ENCODE assay signal across 23 cellular contexts in the genomic region with DNA sequence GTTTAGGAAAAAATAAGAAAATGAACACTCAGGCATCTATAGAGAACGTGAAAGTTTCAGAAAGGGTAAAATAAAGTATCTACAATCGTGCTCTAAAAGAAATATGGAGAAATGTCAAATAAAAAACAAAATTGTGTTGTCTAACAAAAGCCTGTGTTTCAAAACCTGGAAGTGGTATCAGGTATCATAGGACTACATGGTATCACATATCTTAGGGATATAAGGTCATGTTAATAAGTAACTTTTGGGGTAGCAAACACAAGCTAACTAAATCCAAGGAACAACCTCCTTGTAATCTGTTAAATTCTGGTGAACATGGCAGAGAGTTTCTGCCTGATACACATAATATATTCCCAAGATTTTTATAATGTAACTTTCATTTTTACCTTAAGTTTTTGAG.
A peak's percentile ranks its signal among the peaks of the same experiment; 100 is the strongest.
DNase-seq lines count a peak whose midpoint lies in the region; ATAC-seq, FAIRE-seq and TF ChIP-seq lines count a peak whose summit lies in the region.
"Had no signal": no experiment of that assay in that cellular context is flagged by ENCODE, and none has a peak within 500 bp of the region (broad histone marks: within the 10 kb centered on the region; RNA-seq: fewer than 3 reads in every experiment).

No MANE protein-coding gene starts in this region.

- no TSS peak for BruUV-seq in HepG2 (replicated peaks; lab: Mats Ljungman, UMichigan)

- POLR2A ChIA-PET in HepG2 (lab: Yijun Ruan, JAX) = interaction anchor here (1.0 kb wide), 1 partner anchor 20 kb away, joined by 5 read pairs; no protein-coding TSS in a partner anchor

- intact Hi-C loops in HepG2 (cut with micrococcal nuclease; ENCODE audit: unreplicated experiment) = loop anchor here (1.0 kb wide), 1 partner anchor 21 kb away; no protein-coding TSS in a partner anchor
- intact Hi-C loops in activated naive CD4-positive, alpha-beta T cell treated with anti-CD3 and anti-CD28 coated beads for 36 hours (cut with micrococcal nuclease) = no loop called here

- TF ChIP-seq CTCF in RWPE2 (IDR thresholded peaks at IDR 0.05; ENCODE audit: poor library complexity, severe bottlenecking) (no peak), bronchial epithelial cell (IDR thresholded peaks at IDR 0.05; ENCODE audit: insufficient read depth, low read length, severe bottlenecking) (no peak), HepG2 (CRISPR knock-in tag; IDR thresholded peaks at IDR 0.05) (no peak)

- no peaks in the 10 kb centered on the region for H4K20me1 ChIP-seq in HepG2 (ENCODE audit: insufficient read depth, low read length)
- H4K20me1 ChIP-seq: BLaER1 treated with 17β-estradiol and CSF1 and Interleukin-3, amounts not matched to agents 10 nM and 100 nM had no signal

- H3K9me3 ChIP-seq in RWPE2 (ENCODE audit: severe bottlenecking) (no peaks in the 10 kb centered on the region), HepG2 (ENCODE audit: low read length) (no peaks in the 10 kb centered on the region)
- H3K9me3 ChIP-seq: A549; BLaER1 treated with 17β-estradiol and CSF1 and Interleukin-3, amounts not matched to agents 10 nM and 100 nM; Caco-2 had no signal

- CTCF ChIA-PET in HepG2 (lab: Yijun Ruan, JAX; ENCODE audit: low intra/inter-chr PET ratio, low total read pairs) = no interaction called here
- CTCF ChIA-PET in activated naive CD4-positive, alpha-beta T cell treated with anti-CD3 and anti-CD28 coated beads for 36 hours (lab: Charles Lee) = no interaction called here

- H3K27me3 ChIP-seq in RWPE2 (ENCODE audit: insufficient read depth, poor library complexity, severe bottlenecking) (no peaks in the 10 kb centered on the region), bronchial epithelial cell (ENCODE audit: control insufficient read depth, insufficient read depth, low read length) (no peaks in the 10 kb centered on the region), HepG2 (ENCODE audit: control insufficient read depth in 1 of 2, insufficient read depth in 2 of 2, low read length in 2 of 2) (no peaks in the 10 kb centered on the region)
- H3K27me3 ChIP-seq: BLaER1 treated with 17β-estradiol and CSF1 and Interleukin-3, amounts not matched to agents 10 nM and 100 nM had no signal

- H3K4me1 ChIP-seq in RWPE2 (ENCODE audit: insufficient read depth, poor library complexity, severe bottlenecking) (peaks cover 17% of the 10 kb centered on the region), HepG2 (ENCODE audit: insufficient read depth, low read length) (peaks cover 40% of the 10 kb centered on the region)
- H3K4me1 ChIP-seq: A549; BLaER1 treated with 17β-estradiol and CSF1 and Interleukin-3, amounts not matched to agents 10 nM and 100 nM; Caco-2 had no signal

- TF ChIP-seq RAD21 in HepG2 (CRISPR knock-in tag; IDR thresholded peaks at IDR 0.05) = no peak

- peak; percentile 33; the same call in 1 of the 3 replicates for ATAC-seq in RWPE2 (ENCODE audit: low read depth)
- peak; percentile 85 for ATAC-seq in HepG2
- ATAC-seq: A549; CD8-positive, alpha-beta T cell had no signal

- no peak overlapping the region for H3K27ac Mint-ChIP-seq in activated naive CD4-positive, alpha-beta T cell treated with anti-CD3 and anti-CD28 coated beads for 36 hours
- H3K27ac Mint-ChIP-seq: B cell; CD4-positive, alpha-beta T cell; CD8-positive, alpha-beta T cell had no signal

- H3K4me2 ChIP-seq in HepG2 (ENCODE audit: low read depth, low read length) = peak overlapping the region; percentile 27
- H3K4me2 ChIP-seq: A549; BLaER1 treated with 17β-estradiol and CSF1 and Interleukin-3, amounts not matched to agents 10 nM and 100 nM had no signal

- DNase-seq in RWPE2 (ENCODE audit: low spot score) = no peak
- DNase-seq in bronchial epithelial cell (ENCODE audit: low read depth) = peak; percentile 13
- DNase-seq in HepG2 (ENCODE audit: low spot score) = peak; percentile 47
- no peak for DNase-seq in activated naive CD4-positive, alpha-beta T cell treated with anti-CD3 and anti-CD28 coated beads for 36 hours
- no peak for DNase-seq in T-helper 2 cell
- no peak for DNase-seq in G401 (ENCODE audit: low spot score)
- no peak for DNase-seq in GDM1 (lab: John Stamatoyannopoulos, UW)
- DNase-seq: AML-193; Caco-2; Calu3; CD4-positive, alpha-beta T cell; CD8-positive, alpha-beta T cell; DMS79 treated with DMSO at 0.1 percent for 48 hours; GF-D8 had no signal

- H3K36me3 Mint-ChIP-seq in activated naive CD4-positive, alpha-beta T cell treated with anti-CD3 and anti-CD28 coated beads for 36 hours (ENCODE audit: low read depth) = no peaks in the 10 kb centered on the region
- H3K36me3 Mint-ChIP-seq: CD8-positive, alpha-beta T cell had no signal

- TF ChIP-seq EP300 in HepG2 (IDR thresholded peaks at IDR 0.05; ENCODE audit: low read depth in 2 of 2, low read length in 2 of 2) = no peak
- no peak for TF ChIP-seq EP300 in HepG2 (CRISPR knock-in tag; IDR thresholded peaks at IDR 0.05; ENCODE audit: borderline replicate concordance)

- H3K4me3 ChIP-seq in RWPE2 (ENCODE audit: severe bottlenecking) (no peak overlapping the region), bronchial epithelial cell (ENCODE audit: low read depth, low read length) (no peak overlapping the region), HepG2 (replicated peaks in 1 of 3; ENCODE audit: insufficient read depth in 1 of 3, low read depth in 2 of 3, low read length in 3 of 3) (no peak overlapping the region)
- H3K4me3 ChIP-seq: A549; BLaER1 treated with 17β-estradiol and CSF1 and Interleukin-3, amounts not matched to agents 10 nM and 100 nM had no signal

- FAIRE-seq in bronchial epithelial cell (lab: Jason Lieb, UNC) (no peak), islet of Langerhans (lab: Jason Lieb, UNC) (peak; percentile 9), HepG2 (lab: Jason Lieb, UNC) (no peak)
- FAIRE-seq: A549, D721Med, GM12891, GM19239 had no signal

- no peak overlapping the region for H2AFZ ChIP-seq in HepG2 (ENCODE audit: low read length)

- H3K36me3 ChIP-seq in RWPE2 (ENCODE audit: low read depth) (no peaks in the 10 kb centered on the region), bronchial epithelial cell (ENCODE audit: control insufficient read depth, insufficient read depth, low read length) (no peaks in the 10 kb centered on the region), HepG2 (replicated peaks in 1 of 2; ENCODE audit: control insufficient read depth in 1 of 2, insufficient read depth in 2 of 2, low read length in 2 of 2) (no peaks in the 10 kb centered on the region)
- H3K36me3 ChIP-seq: BLaER1 treated with 17β-estradiol and CSF1 and Interleukin-3, amounts not matched to agents 10 nM and 100 nM had no signal

- H3K4me1 Mint-ChIP-seq in activated naive CD4-positive, alpha-beta T cell treated with anti-CD3 and anti-CD28 coated beads for 36 hours (ENCODE audit: low read depth) = no peaks in the 10 kb centered on the region
- H3K4me1 Mint-ChIP-seq: B cell had no signal

- peaks cover 3% of the 10 kb centered on the region for H3K9me3 Mint-ChIP-seq in activated naive CD4-positive, alpha-beta T cell treated with anti-CD3 and anti-CD28 coated beads for 36 hours
- H3K9me3 Mint-ChIP-seq: CD4-positive, alpha-beta T cell; CD8-positive, alpha-beta T cell had no signal

- H3K27me3 Mint-ChIP-seq in activated naive CD4-positive, alpha-beta T cell treated with anti-CD3 and anti-CD28 coated beads for 36 hours (ENCODE audit: low read depth) = no peaks in the 10 kb centered on the region
- H3K27me3 Mint-ChIP-seq: B cell; CD4-positive, alpha-beta T cell had no signal

- no peaks in the 10 kb centered on the region for H3K79me2 ChIP-seq in HepG2 (ENCODE audit: insufficient read depth, low read length)

- TF ChIP-seq POLR2A in HepG2 (IDR thresholded peaks at IDR 0.05; ENCODE audit: insufficient read depth in 1 of 2, low read depth in 2 of 2, low read length in 2 of 2) = no peak

- H3K27ac ChIP-seq in RWPE2 (ENCODE audit: poor library complexity, severe bottlenecking) (peak overlapping the region; percentile 70), HepG2 (ENCODE audit: extremely low read length, insufficient read depth, low read length) (peak overlapping the region; percentile 30)
- H3K27ac ChIP-seq: 22Rv1; A549; BLaER1 treated with 17β-estradiol and CSF1 and Interleukin-3, amounts not matched to agents 10 nM and 100 nM; C4-2B had no signal

- WGBS in HepG2 (ENCODE audit: low lambda C conversion rate) = 7% methylated on average over 2 of the region's 2 CpGs

- H3K4me3 Mint-ChIP-seq in activated naive CD4-positive, alpha-beta T cell treated with anti-CD3 and anti-CD28 coated beads for 36 hours = no peak overlapping the region
- H3K4me3 Mint-ChIP-seq: B cell; CD4-positive, alpha-beta T cell; CD8-positive, alpha-beta T cell had no signal

- H3K9ac ChIP-seq in HepG2 (ENCODE audit: insufficient read depth, low read depth, low read length) = no peak overlapping the region
- H3K9ac ChIP-seq: BLaER1 treated with 17β-estradiol and CSF1 and Interleukin-3, amounts not matched to agents 10 nM and 100 nM had no signal

- in situ Hi-C loops in HepG2 (cut with HindIII; ENCODE audit: extremely low pct_ligation_motif_present, low pct_unique_long_range_greater_than_20kb) = no loop called here
- in situ Hi-C loops in G401 (cut with HindIII; ENCODE audit: low sequenced_read_pairs) = no loop called here

TF ChIP-seq in HepG2, 621 proteins besides CTCF, POLR2A, EP300 and RAD21 (continues in another document):
- TF ChIP-seq KDM5B (CRISPR knock-in tag; IDR thresholded peaks at IDR 0.05; ENCODE audit: borderline replicate concordance) (no peak), SIX1 (CRISPR knock-in tag; IDR thresholded peaks at IDR 0.05; ENCODE audit: borderline replicate concordance) (peak; percentile 93; the same call in 1 of the 2 replicates), MIER2 (CRISPR knock-in tag; IDR thresholded peaks at IDR 0.05) (no peak), FOSL1 (CRISPR knock-in tag; IDR thresholded peaks at IDR 0.05; ENCODE audit: borderline replicate concordance) (no peak)

Comparison
In these comparisons a context has a peak if more than half of its experiments do, and no peak if none do; other contexts are left out.
1. DNase-seq: peak in bronchial epithelial cell (single experiment) and HepG2 (single experiment); none in RWPE2 (single experiment), activated naive CD4-positive, alpha-beta T cell treated with anti-CD3 and anti-CD28 coated beads for 36 hours (single experiment), T-helper 2 cell (0 of 5), G401 (single experiment) and GDM1 (single experiment).